8 cellular contexts compared by ENCODE assay signal in genomic region chr16:8543258-8543657, GRCh38. TPM values are rescaled to one million over a fixed set of nuclear protein-coding genes. Genes with fewer than 3 reads are reported as not detected.
"Had no signal": no experiment of that assay in that cellular context is flagged by ENCODE, and none has a peak within 500 bp of the region (broad histone marks: within the 10 kb centered on the region; RNA-seq: fewer than 3 reads in every experiment).

No MANE protein-coding gene starts in this region.

- H3K4me3 ChIP-seq: GM23338, K562 had no signal

- H3K9me3 Mint-ChIP-seq: GM23338, H9 had no signal

- DNase-seq: H9, HCEC 1CT, IMR-90 had no signal

- H3K4me2 ChIP-seq: GM23338 had no signal

- H3K4me3 Mint-ChIP-seq: GM23338, H9 had no signal

- ATAC-seq: GM23338, K562 had no signal

- H2AFZ ChIP-seq: GM23338 had no signal

- H3K27ac Mint-ChIP-seq: GM23338, H9 had no signal

- FAIRE-seq: H1, H54, K562 had no signal

- H3K4me1 Mint-ChIP-seq: GM23338, H9 had no signal

RNA-seq across cellular contexts. Expression of gene TMEM114, which starts 47.1 kb away (rescaled TPM):
- total RNA-seq: HT-29, IMR-90, K562 had no signal
- polyA plus RNA-seq: IMR-90, K562 had no signal
